ENCODE assay signal across 12 cellular contexts in genomic region chr18:46190667-46191066, GRCh38.
"Had no signal": no experiment of that assay in that cellular context is flagged by ENCODE, and none has a peak within 500 bp of the region (broad histone marks: within the 10 kb centered on the region; RNA-seq: fewer than 3 reads in every experiment).

No MANE protein-coding gene starts in this region.

- H3K36me3 ChIP-seq: brain microvascular endothelial cell, neutrophil had no signal

- H3K9me3 Mint-ChIP-seq: activated CD4-positive, alpha-beta memory T cell treated with anti-CD3 and anti-CD28 coated beads, Interleukin-2, amount 10 ng/mL, durations not matched to agents 7 days and 5 days; activated naive CD8-positive, alpha-beta T cell treated with anti-CD3 and anti-CD28 coated beads, Interleukin-2, amount 10 ng/mL, durations not matched to agents 7 days and 5 days had no signal

- H3K4me3 Mint-ChIP-seq: activated CD4-positive, alpha-beta memory T cell treated with anti-CD3 and anti-CD28 coated beads, Interleukin-2, amount 10 ng/mL, durations not matched to agents 7 days and 5 days; activated naive CD8-positive, alpha-beta T cell treated with anti-CD3 and anti-CD28 coated beads, Interleukin-2, amount 10 ng/mL, durations not matched to agents 7 days and 5 days had no signal

- H3K9ac ChIP-seq: parathyroid adenoma had no signal

- H3K27ac Mint-ChIP-seq: activated CD4-positive, alpha-beta memory T cell treated with anti-CD3 and anti-CD28 coated beads, Interleukin-2, amount 10 ng/mL, durations not matched to agents 7 days and 5 days; activated naive CD8-positive, alpha-beta T cell treated with anti-CD3 and anti-CD28 coated beads, Interleukin-2, amount 10 ng/mL, durations not matched to agents 7 days and 5 days had no signal

- H3K27me3 ChIP-seq: brain microvascular endothelial cell, neutrophil had no signal

- DNase-seq: activated CD4-positive, alpha-beta memory T cell treated with anti-CD3 and anti-CD28 coated beads, Interleukin-2, amount 10 ng/mL, durations not matched to agents 7 days and 5 days; activated effector memory CD4-positive, alpha-beta T cell treated with anti-CD3 and anti-CD28 coated beads, Interleukin-2, amount 50 U/mL, for 16 hours; activated naive CD8-positive, alpha-beta T cell treated with anti-CD3 and anti-CD28 coated beads, Interleukin-2, amount 10 ng/mL, durations not matched to agents 7 days and 5 days; anterior cingulate cortex; brain microvascular endothelial cell; effector CD8-positive, alpha-beta T cell; foreskin melanocyte; midbrain; SHP77 treated with DMSO at 0.1 percent for 48 hours; stimulated activated CD4-positive, alpha-beta T cell treated with anti-CD3 and anti-CD28 coated beads, Interleukin-1b, Interleukin-23, amount 100 ng/mL, for 48 hours had no signal

- H3K27ac ChIP-seq: brain microvascular endothelial cell, neutrophil, parathyroid adenoma had no signal

- H3K27me3 Mint-ChIP-seq: activated CD4-positive, alpha-beta memory T cell treated with anti-CD3 and anti-CD28 coated beads, Interleukin-2, amount 10 ng/mL, durations not matched to agents 7 days and 5 days; activated naive CD8-positive, alpha-beta T cell treated with anti-CD3 and anti-CD28 coated beads, Interleukin-2, amount 10 ng/mL, durations not matched to agents 7 days and 5 days had no signal

- H3K9me3 ChIP-seq: neutrophil had no signal
